ENCODE assay signal across 24 cellular contexts in the genomic region with DNA sequence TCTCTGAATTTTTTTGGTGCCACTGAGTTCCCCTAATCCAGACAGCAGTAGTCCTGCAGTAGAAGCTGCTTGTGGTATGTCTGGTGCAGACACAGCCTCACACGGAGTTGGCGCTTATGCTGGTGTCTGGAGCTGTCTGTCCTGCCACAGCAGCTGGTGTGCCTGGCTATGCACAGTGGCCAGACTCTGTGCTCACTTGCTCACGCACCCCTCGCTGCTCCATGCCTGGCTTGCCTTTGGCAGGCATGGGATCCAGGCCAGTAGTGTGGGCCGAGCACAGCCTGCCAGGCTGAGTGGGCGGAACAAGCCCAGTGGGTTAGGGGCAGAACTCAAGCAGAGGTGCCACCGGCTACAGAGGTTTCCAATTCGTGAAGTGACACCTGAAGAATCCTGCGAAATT.
"Had no signal": no experiment of that assay in that cellular context is flagged by ENCODE, and none has a peak within 500 bp of the region (broad histone marks: within the 10 kb centered on the region; RNA-seq: fewer than 3 reads in every experiment).

No MANE protein-coding gene starts in this region.

- H3K27me3 ChIP-seq: gastrocnemius medialis, neural progenitor cell, pancreas, stomach, transverse colon had no signal

- H3K4me1 ChIP-seq: gastrocnemius medialis, neural progenitor cell, pancreas, psoas muscle, stomach, transverse colon had no signal

- H3K4me2 ChIP-seq: neural progenitor cell had no signal

- H2AFZ ChIP-seq: neural progenitor cell had no signal

- FAIRE-seq: endometrium, pancreas had no signal

- H3K36me3 ChIP-seq: gastrocnemius medialis, neural progenitor cell, pancreas, stomach, thoracic aorta, transverse colon had no signal

- H3K9me3 ChIP-seq: gastrocnemius medialis, pancreas, psoas muscle, thoracic aorta, transverse colon had no signal

- ATAC-seq: esophagus mucosa; gastrocnemius medialis; left colon; natural killer cell treated with Interleukin-12 subunit alpha and Interleukin-12 subunit beta and Interleukin-15 and Interleukin-18, amount 100 ng/mL, for 72 hours; pancreas; psoas muscle; sciatic nerve had no signal

- H3K27ac ChIP-seq: dorsolateral prefrontal cortex, gastrocnemius medialis, neural progenitor cell, pancreas, psoas muscle, skin epidermis, stomach, thoracic aorta, transverse colon had no signal

- DNase-seq: central memory CD4-positive, alpha-beta T cell; cortex of kidney; effector memory CD4-positive, alpha-beta T cell; gastrocnemius medialis; islet precursor cell; left colon; midbrain; occipital lobe; retina; stimulated activated CD4-positive, alpha-beta T cell treated with anti-CD3 and anti-CD28 coated beads, Interleukin-12 subunit alpha, Interleukin-12 subunit beta, amount 100 ng/mL, for 4 hours; stimulated activated naive CD4-positive, alpha-beta T cell; stomach; substantia nigra; transverse colon had no signal

- H3K4me3 ChIP-seq: dorsolateral prefrontal cortex, gastrocnemius medialis, neural progenitor cell, pancreas, psoas muscle, skin epidermis, stomach, thoracic aorta, transverse colon had no signal

- H3K9ac ChIP-seq: neural progenitor cell had no signal
